29 cellular contexts compared by ENCODE assay signal in genomic region chr17:43351686-43352085, GRCh38. TPM values are rescaled to one million over a fixed set of nuclear protein-coding genes. Genes with fewer than 3 reads are reported as not detected.
DNase-seq lines count a peak whose midpoint lies in the region; ATAC-seq and TF ChIP-seq lines count a peak whose summit lies in the region.
"Had no signal": no experiment of that assay in that cellular context is flagged by ENCODE, and none has a peak within 500 bp of the region (broad histone marks: within the 10 kb centered on the region; RNA-seq: fewer than 3 reads in every experiment).

No MANE protein-coding gene starts in this region.

- H3K4me1 ChIP-seq in GM23338 (ENCODE audit: insufficient read depth) (peaks cover 13% of the 10 kb centered on the region), trophoblast cell (ENCODE audit: control insufficient read depth in 1 of 2, insufficient read depth in 2 of 2, low read length in 2 of 2) (peaks cover 7 to 8% of the 10 kb centered on the region in 2 experiments)
- H3K4me1 ChIP-seq: stomach, uterus had no signal

- 0 out of 2 replicates have a peak, but pooled peaks cover 4% of the 10 kb centered on the region for H3F3A ChIP-seq in GM23338 (replicated peaks; ENCODE audit: low read depth)

- H2BK5ac ChIP-seq in trophoblast cell (ENCODE audit: low read depth, low read length, poor library complexity), result no peak overlapping the region

- intact Hi-C loops in activated CD8-positive, alpha-beta T cell treated with anti-CD3 and anti-CD28 coated beads for 36 hours (cut with micrococcal nuclease), result no loop called here
- intact Hi-C loops in left colon (cut with DNase I, micrococcal nuclease), result no loop called here

- CTCF ChIA-PET in activated CD8-positive, alpha-beta T cell treated with anti-CD3 and anti-CD28 coated beads for 36 hours (lab: Charles Lee), result interaction anchor here (1.0 kb wide), 1 partner anchor 17 kb away, joined by 3 read pairs; no protein-coding TSS in a partner anchor
- CTCF ChIA-PET in activated CD8-positive, alpha-beta T cell treated with anti-CD3 and anti-CD28 coated beads, Interleukin-2, amount 10 ng/mL, durations not matched to agents 7 days and 5 days (lab: Charles Lee), result no interaction called here
- CTCF ChIA-PET in HEK293T (lab: Yijun Ruan, JAX), result no interaction called here

- H2BK120ac ChIP-seq in trophoblast cell (ENCODE audit: insufficient read depth, low read length, poor library complexity), result no peak overlapping the region

- no peak for TF ChIP-seq CTCF in activated CD8-positive, alpha-beta T cell treated with anti-CD3 and anti-CD28 coated beads for 36 hours (IDR thresholded peaks at IDR 0.05)
- no peak for TF ChIP-seq CTCF in GM23338 (conservative IDR thresholded peaks at IDR 0.05; ENCODE audit: low read depth in 2 of 2)
- no peak for TF ChIP-seq CTCF in chondrocyte (IDR thresholded peaks at IDR 0.05)

- H3K23ac ChIP-seq in trophoblast cell (ENCODE audit: low read length), result no peak overlapping the region

- H3K4me3 ChIP-seq in GM23338, result no peak overlapping the region
- no peak overlapping the region for H3K4me3 ChIP-seq in trophoblast cell (ENCODE audit: low read depth, low read length)
- H3K4me3 ChIP-seq: ascending aorta, gastroesophageal sphincter, SK-N-MC, skin epidermis, stomach, uterus had no signal

- H3K14ac ChIP-seq in trophoblast cell (ENCODE audit: low read length), result no peak overlapping the region

- no peak overlapping the region for H4K91ac ChIP-seq in trophoblast cell (ENCODE audit: low read depth, low read length)

- no CpG with 5 or more reads among the region's 8 CpGs for WGBS in trophoblast cell (ENCODE audit: extremely low coverage, insufficient coverage, insufficient read length)

- no peaks in the 10 kb centered on the region for H3K27me3 Mint-ChIP-seq in activated CD8-positive, alpha-beta T cell treated with anti-CD3 and anti-CD28 coated beads for 36 hours
- H3K27me3 Mint-ChIP-seq in activated CD8-positive, alpha-beta T cell treated with anti-CD3 and anti-CD28 coated beads, Interleukin-2, amount 10 ng/mL, durations not matched to agents 7 days and 5 days (ENCODE audit: low read depth), result no peaks in the 10 kb centered on the region
- H3K27me3 Mint-ChIP-seq in GM23338 (ENCODE audit: insufficient read depth, low read depth, poor library complexity) (peaks cover 5% of the 10 kb centered on the region), chondrocyte (ENCODE audit: low read depth) (no peaks in the 10 kb centered on the region)
- H3K27me3 Mint-ChIP-seq: activated naive CD8-positive, alpha-beta T cell treated with anti-CD3 and anti-CD28 coated beads, Interleukin-2, amount 10 ng/mL, durations not matched to agents 7 days and 5 days; CD4-positive, CD25-positive, alpha-beta regulatory T cell; IgD-negative memory B cell; natural killer cell treated with Interleukin-12 subunit alpha and Interleukin-12 subunit beta and Interleukin-15 and Interleukin-18, amount 100 ng/mL, for 72 hours had no signal

- H3K79me2 ChIP-seq in GM23338 (replicated peaks; ENCODE audit: insufficient read depth), result no peaks in the 10 kb centered on the region
- H3K79me2 ChIP-seq in trophoblast cell (ENCODE audit: control insufficient read depth, insufficient read depth, low read length, poor library complexity), result no peaks in the 10 kb centered on the region

- peaks cover 2% of the 10 kb centered on the region for H3K79me1 ChIP-seq in trophoblast cell (ENCODE audit: low read length)

- H2AFZ ChIP-seq in GM23338 (no peak overlapping the region), trophoblast cell (ENCODE audit: insufficient read depth, low read length, poor library complexity) (no peak overlapping the region)

- H2AK5ac ChIP-seq in trophoblast cell (ENCODE audit: low read length), result no peak overlapping the region

- H3K9me3 Mint-ChIP-seq in activated CD8-positive, alpha-beta T cell treated with anti-CD3 and anti-CD28 coated beads for 36 hours, result peaks cover 31% of the 10 kb centered on the region
- peaks cover 28% of the 10 kb centered on the region for H3K9me3 Mint-ChIP-seq in activated CD8-positive, alpha-beta T cell treated with anti-CD3 and anti-CD28 coated beads, Interleukin-2, amount 10 ng/mL, durations not matched to agents 7 days and 5 days (ENCODE audit: insufficient read depth)
- H3K9me3 Mint-ChIP-seq in GM23338 (peaks cover 46% of the 10 kb centered on the region), chondrocyte (ENCODE audit: low read depth) (peaks cover 31% of the 10 kb centered on the region)

- no peak overlapping the region for H3K4me3 Mint-ChIP-seq in activated CD8-positive, alpha-beta T cell treated with anti-CD3 and anti-CD28 coated beads for 36 hours
- no peak overlapping the region for H3K4me3 Mint-ChIP-seq in activated CD8-positive, alpha-beta T cell treated with anti-CD3 and anti-CD28 coated beads, Interleukin-2, amount 10 ng/mL, durations not matched to agents 7 days and 5 days
- no peak overlapping the region for H3K4me3 Mint-ChIP-seq in GM23338
- no peak overlapping the region for H3K4me3 Mint-ChIP-seq in chondrocyte (ENCODE audit: unreplicated experiment)
- H3K4me3 Mint-ChIP-seq: activated naive CD8-positive, alpha-beta T cell treated with anti-CD3 and anti-CD28 coated beads, Interleukin-2, amount 10 ng/mL, durations not matched to agents 7 days and 5 days; CD4-positive, CD25-positive, alpha-beta regulatory T cell; natural killer cell treated with Interleukin-12 subunit alpha and Interleukin-12 subunit beta and Interleukin-15 and Interleukin-18, amount 100 ng/mL, for 72 hours had no signal

- H3K9ac ChIP-seq in trophoblast cell (ENCODE audit: low read length), result no peak overlapping the region

- H4K20me1 ChIP-seq in GM23338 (replicated peaks; ENCODE audit: insufficient read depth), result no peaks in the 10 kb centered on the region

- H2BK12ac ChIP-seq in trophoblast cell (ENCODE audit: low read length), result no peak overlapping the region

- peaks cover 23% of the 10 kb centered on the region for H3K9me3 ChIP-seq in trophoblast cell (ENCODE audit: insufficient read depth, low read depth, low read length)

- H4K8ac ChIP-seq in trophoblast cell (ENCODE audit: low read depth, low read length), result no peak overlapping the region

- H3K4ac ChIP-seq in trophoblast cell (ENCODE audit: low read depth, low read length), result no peak overlapping the region

- H3K4me1 Mint-ChIP-seq in activated CD8-positive, alpha-beta T cell treated with anti-CD3 and anti-CD28 coated beads for 36 hours (ENCODE audit: low read depth), result peaks cover 9% of the 10 kb centered on the region
- H3K4me1 Mint-ChIP-seq in activated CD8-positive, alpha-beta T cell treated with anti-CD3 and anti-CD28 coated beads, Interleukin-2, amount 10 ng/mL, durations not matched to agents 7 days and 5 days (ENCODE audit: low read depth), result peaks cover 8% of the 10 kb centered on the region
- H3K4me1 Mint-ChIP-seq in GM23338 (peaks cover 5% of the 10 kb centered on the region), chondrocyte (ENCODE audit: low read depth) (peaks cover 17% of the 10 kb centered on the region)
- H3K4me1 Mint-ChIP-seq: IgD-negative memory B cell had no signal

- H3K4me2 ChIP-seq in GM23338 (no peak overlapping the region), trophoblast cell (ENCODE audit: low read length) (no peak overlapping the region)

- no peak overlapping the region for H4K12ac ChIP-seq in trophoblast cell (ENCODE audit: low read depth, low read length)

- peaks cover 27% of the 10 kb centered on the region for H3K36me3 Mint-ChIP-seq in activated CD8-positive, alpha-beta T cell treated with anti-CD3 and anti-CD28 coated beads for 36 hours (ENCODE audit: low read depth)
- peaks cover 23% of the 10 kb centered on the region for H3K36me3 Mint-ChIP-seq in activated CD8-positive, alpha-beta T cell treated with anti-CD3 and anti-CD28 coated beads, Interleukin-2, amount 10 ng/mL, durations not matched to agents 7 days and 5 days (ENCODE audit: low read depth)
- H3K36me3 Mint-ChIP-seq in GM23338 (ENCODE audit: low read depth) (peaks cover 39% of the 10 kb centered on the region), chondrocyte (ENCODE audit: low read depth) (peaks cover 21% of the 10 kb centered on the region)

- H3K18ac ChIP-seq in trophoblast cell (ENCODE audit: low read length), result no peak overlapping the region

- H3K27me3 ChIP-seq in GM23338 (ENCODE audit: insufficient read depth) (no peaks in the 10 kb centered on the region), trophoblast cell (ENCODE audit: insufficient read depth, low read length) (no peaks in the 10 kb centered on the region)
- H3K27me3 ChIP-seq: ascending aorta, gastroesophageal sphincter, stomach, uterus had no signal

- POLR2A ChIA-PET in activated CD8-positive, alpha-beta T cell treated with anti-CD3 and anti-CD28 coated beads for 36 hours (lab: Charles Lee), result interaction anchor here (4.5 to 6.9 kb wide), 2 partner anchors 9 to 17 kb away, joined by 30 to 55 read pairs; no protein-coding TSS in a partner anchor
- POLR2A ChIA-PET in activated CD8-positive, alpha-beta T cell treated with anti-CD3 and anti-CD28 coated beads, Interleukin-2, amount 10 ng/mL, durations not matched to agents 7 days and 5 days (lab: Charles Lee), result interaction anchor here (0.8 to 5.8 kb wide), 2 partner anchors 9 to 17 kb away, joined by 3 to 38 read pairs; no protein-coding TSS in a partner anchor
- POLR2A ChIA-PET in HEK293T (lab: Yijun Ruan, JAX), result interaction anchor here (2.8 kb wide), 1 partner anchor 16 kb away, joined by 12 read pairs; no protein-coding TSS in a partner anchor

- ATAC-seq in activated CD8-positive, alpha-beta T cell treated with anti-CD3 and anti-CD28 coated beads for 36 hours, result peak; percentile 82
- ATAC-seq in activated CD8-positive, alpha-beta T cell treated with anti-CD3 and anti-CD28 coated beads, Interleukin-2, amount 10 ng/mL, durations not matched to agents 7 days and 5 days, result no peak
- ATAC-seq in left colon (peak; percentile 97), GM23338 (no peak)
- ATAC-seq: gastroesophageal sphincter; HCT116; natural killer cell treated with Interleukin-12 subunit alpha and Interleukin-12 subunit beta and Interleukin-15 and Interleukin-18, amount 100 ng/mL, for 72 hours had no signal

- H3K27ac Mint-ChIP-seq in activated CD8-positive, alpha-beta T cell treated with anti-CD3 and anti-CD28 coated beads for 36 hours, result no peak overlapping the region
- no peak overlapping the region for H3K27ac Mint-ChIP-seq in activated CD8-positive, alpha-beta T cell treated with anti-CD3 and anti-CD28 coated beads, Interleukin-2, amount 10 ng/mL, durations not matched to agents 7 days and 5 days
- no peak overlapping the region for H3K27ac Mint-ChIP-seq in GM23338
- H3K27ac Mint-ChIP-seq in chondrocyte (ENCODE audit: unreplicated experiment), result no peak overlapping the region
- H3K27ac Mint-ChIP-seq: activated naive CD8-positive, alpha-beta T cell treated with anti-CD3 and anti-CD28 coated beads, Interleukin-2, amount 10 ng/mL, durations not matched to agents 7 days and 5 days; IgD-negative memory B cell; natural killer cell treated with Interleukin-12 subunit alpha and Interleukin-12 subunit beta and Interleukin-15 and Interleukin-18, amount 100 ng/mL, for 72 hours had no signal

- H3K36me3 ChIP-seq in GM23338 (ENCODE audit: insufficient read depth) (no peaks in the 10 kb centered on the region), trophoblast cell (ENCODE audit: control insufficient read depth in 1 of 2, insufficient read depth in 2 of 2, low read length in 2 of 2) (peaks cover 4 to 10% of the 10 kb centered on the region in 2 experiments)
- H3K36me3 ChIP-seq: ascending aorta, uterus had no signal

- H3K9me2 ChIP-seq in GM23338 (ENCODE audit: insufficient read depth), result no peaks in the 10 kb centered on the region

- no peak for DNase-seq in activated CD8-positive, alpha-beta T cell treated with anti-CD3 and anti-CD28 coated beads for 36 hours
- no peak for DNase-seq in activated CD8-positive, alpha-beta T cell treated with anti-CD3 and anti-CD28 coated beads, Interleukin-2, amount 10 ng/mL, durations not matched to agents 7 days and 5 days
- DNase-seq in HEK293T (ENCODE audit: extremely low spot score) (no peak), SW480 (ENCODE audit: low spot score) (peak; percentile 96), left colon (no peak), GM23338 (ENCODE audit: low spot score) (no peak), trophoblast cell (no peak), chondrocyte (ENCODE audit: low spot score) (no peak)
- DNase-seq: activated CD4-positive, CD25-positive, alpha-beta regulatory T cell treated with anti-CD3 and anti-CD28 coated beads, Interleukin-2, amount 50 U/mL, for 72 hours; activated naive CD8-positive, alpha-beta T cell treated with anti-CD3 and anti-CD28 coated beads, Interleukin-2, amount 10 ng/mL, durations not matched to agents 7 days and 5 days; AML-193; Calu3; DMS79 treated with DMSO at 0.1 percent for 48 hours; GDM1; hippocampal formation; NCI-H1092 treated with DMSO at 0.1 percent for 48 hours; NCI-H1694 treated with DMSO at 0.1 percent for 48 hours; NCI-H446 treated with DMSO at 0.1 percent for 48 hours; NCI-H82; stomach; uterus had no signal

- H3K27ac ChIP-seq in GM23338 (ENCODE audit: low read depth) (no peak overlapping the region), trophoblast cell (ENCODE audit: low read depth, low read length) (no peak overlapping the region)
- H3K27ac ChIP-seq: ascending aorta, gastroesophageal sphincter, SK-N-MC, skin epidermis, stomach, uterus had no signal

RNA-seq across cellular contexts. Expression of gene ARL4D, which starts 47.1 kb away (rescaled TPM):
- total RNA-seq in activated CD8-positive, alpha-beta T cell treated with anti-CD3 and anti-CD28 coated beads for 36 hours, result 1 to 10 TPM; 2.2 to 3.4 TPM
- total RNA-seq in activated CD8-positive, alpha-beta T cell treated with anti-CD3 and anti-CD28 coated beads, Interleukin-2, amount 10 ng/mL, durations not matched to agents 7 days and 5 days, result 1 to 10 TPM; 2.9 to 4.2 TPM
- 1 to 10 TPM; 1.5 to 7.3 TPM for total RNA-seq in left colon
- 7.2 and 8.7 TPM in 2 replicates for total RNA-seq in GM23338 (2014; rRNA removed; shearing (Covaris generic))
- polyA plus RNA-seq in GM23338 (2016; fragmentation: Nextera tagmentation; extraction: Ambion mirVana), result 9.5 and 11.5 TPM in 2 replicates
- 11.4 and 12.1 TPM in 2 replicates for polyA plus RNA-seq in trophoblast cell (2013)
- 33.8 to 38.0 TPM (median 37.5 TPM) in 3 replicates for total RNA-seq in chondrocyte

Comparison
In these comparisons a context has a peak if more than half of its experiments do, and no peak if none do; other contexts are left out.
1. ATAC-seq: peak in activated CD8-positive, alpha-beta T cell treated with anti-CD3 and anti-CD28 coated beads for 36 hours (single experiment) and left colon (single experiment); none in activated CD8-positive, alpha-beta T cell treated with anti-CD3 and anti-CD28 coated beads, Interleukin-2, amount 10 ng/mL, durations not matched to agents 7 days and 5 days (single experiment) and GM23338 (single experiment).